ENCODE assay signal across 21 cellular contexts in the genomic region with DNA sequence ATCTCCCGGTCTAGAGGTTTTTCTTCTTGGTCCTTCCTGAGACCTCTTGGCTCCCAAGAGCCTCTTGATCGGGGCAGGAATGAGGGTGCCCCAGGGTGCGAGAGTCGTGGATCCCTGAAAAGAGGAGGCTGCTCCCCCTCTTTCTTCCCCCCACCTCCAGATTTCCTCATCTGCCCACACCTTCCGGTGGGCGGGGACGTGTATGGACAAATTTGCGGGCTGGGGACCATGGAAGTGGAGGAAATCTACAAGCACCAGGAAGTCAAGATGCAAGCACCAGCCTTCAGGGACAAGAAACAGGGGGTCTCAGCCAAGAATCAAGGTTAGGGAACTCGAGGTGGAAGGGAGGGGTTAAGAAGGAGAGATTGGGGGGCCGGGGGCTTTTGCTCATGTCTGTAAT. TPM values are rescaled to one million over a fixed set of nuclear protein-coding genes. Genes with fewer than 3 reads are reported as not detected.
DNase-seq lines count a peak whose midpoint lies in the region; ATAC-seq and TF ChIP-seq lines count a peak whose summit lies in the region.
"Had no signal": no experiment of that assay in that cellular context is flagged by ENCODE, and none has a peak within 500 bp of the region (broad histone marks: within the 10 kb centered on the region; RNA-seq: fewer than 3 reads in every experiment).

A gene with protein sequence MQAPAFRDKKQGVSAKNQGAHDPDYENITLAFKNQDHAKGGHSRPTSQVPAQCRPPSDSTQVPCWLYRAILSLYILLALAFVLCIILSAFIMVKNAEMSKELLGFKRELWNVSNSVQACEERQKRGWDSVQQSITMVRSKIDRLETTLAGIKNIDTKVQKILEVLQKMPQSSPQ (plus strand): TSS at position 237 of the 400 bp plus-strand sequence. CDS start 31 bp downstream, at position 268.

- BruUV-seq in IMR-90 (replicated peaks; lab: Mats Ljungman, UMichigan) (no TSS peak), Caco-2 (replicated peaks; lab: Mats Ljungman, UMichigan) (no TSS peak)

- no peak within 1 kb of the TSS for H3K27ac ChIP-seq in IMR-90 (ENCODE audit: insufficient read depth, low read length)
- H3K27ac ChIP-seq: A549 had no signal

- H3K4me2 ChIP-seq in IMR-90 (ENCODE audit: low read depth, low read length), result no peak within 1 kb of the TSS
- H3K4me2 ChIP-seq: A549 had no signal

- H3K14ac ChIP-seq in IMR-90 (replicated peaks; ENCODE audit: low read depth, low read length), result no peak within 1 kb of the TSS

- H3K9me1 ChIP-seq in IMR-90 (ENCODE audit: insufficient read depth, low read length), result peaks cover 3% of the 10 kb centered on the region

- POLR2A ChIA-PET in IMR-90 (lab: Charles Lee; ENCODE audit: unreplicated experiment) (no interaction called here), Caco-2 (lab: Charles Lee) (no interaction called here)

- H3K56ac ChIP-seq in IMR-90 (ENCODE audit: extremely low read depth, insufficient read depth, low read length), result no peak within 1 kb of the TSS

- no peak for DNase-seq in activated CD4-positive, alpha-beta T cell treated with anti-CD3 and anti-CD28 coated beads, Interleukin-2, amount 10 ng/mL, durations not matched to agents 24 days and 14 days
- no peak for DNase-seq in activated CD4-positive, alpha-beta T cell treated with anti-CD3 and anti-CD28 coated beads for 48 hours
- DNase-seq in IMR-90 (no peak), neural crest cell (ENCODE audit: low read depth, low spot score) (no peak), ACHN (no peak), Caco-2 (no peak)
- DNase-seq: activated CD4-positive, alpha-beta T cell treated with anti-CD3 and anti-CD28 coated beads, Interleukin-2, amount 50 U/mL, for 4 hours; H9; hippocampal formation; KG1; NCI-H1694; NCI-H69; RPMI8226; stimulated activated CD4-positive, alpha-beta T cell treated with anti-CD3 and anti-CD28 coated beads, Interleukin-4, amount 100 ng/mL, for 24 hours; T1000 had no signal

- H3K4me1 ChIP-seq in IMR-90 (ENCODE audit: control insufficient read depth, insufficient read depth, low read length), result peaks cover 2% of the 10 kb centered on the region; the same call in 1 of the 2 replicates
- peaks cover 10% of the 10 kb centered on the region; the same call in 1 of the 2 replicates for H3K4me1 ChIP-seq in Caco-2

- H3K27me3 ChIP-seq in IMR-90 (ENCODE audit: control insufficient read depth, insufficient read depth, low read length) (peaks cover 19% of the 10 kb centered on the region), Caco-2 (replicated peaks; ENCODE audit: control insufficient read depth, insufficient read depth, low read length) (no peaks in the 10 kb centered on the region)
- H3K27me3 ChIP-seq: body of pancreas had no signal

- peaks cover 27% of the 10 kb centered on the region for H3K27me3 Mint-ChIP-seq in activated CD4-positive, alpha-beta T cell treated with anti-CD3 and anti-CD28 coated beads, Interleukin-2, amount 10 ng/mL, durations not matched to agents 24 days and 14 days
- peaks cover 21% of the 10 kb centered on the region for H3K27me3 Mint-ChIP-seq in activated T-helper 17 cell treated with anti-CD3 and anti-CD28 coated beads, Interleukin-2, amount 50 U/mL, for 72 hours
- peaks cover 70% of the 10 kb centered on the region for H3K27me3 Mint-ChIP-seq in neural crest cell (ENCODE audit: low read depth)
- peaks cover 3% of the 10 kb centered on the region for H3K27me3 Mint-ChIP-seq in Caco-2 (ENCODE audit: insufficient read depth, unreplicated experiment)

- H3K36me3 Mint-ChIP-seq in activated CD4-positive, alpha-beta T cell treated with anti-CD3 and anti-CD28 coated beads, Interleukin-2, amount 10 ng/mL, durations not matched to agents 24 days and 14 days (ENCODE audit: low read depth), result peaks cover 2% of the 10 kb centered on the region
- peaks cover 9% of the 10 kb centered on the region for H3K36me3 Mint-ChIP-seq in activated T-helper 17 cell treated with anti-CD3 and anti-CD28 coated beads, Interleukin-2, amount 50 U/mL, for 72 hours (ENCODE audit: low read depth)
- H3K36me3 Mint-ChIP-seq in neural crest cell (ENCODE audit: low read depth) (no peaks in the 10 kb centered on the region), Caco-2 (ENCODE audit: insufficient read depth, unreplicated experiment) (peaks cover 12% of the 10 kb centered on the region)

- no peak within 1 kb of the TSS for H3K4ac ChIP-seq in IMR-90 (ENCODE audit: low read depth, low read length)

- no peak within 1 kb of the TSS for H2BK15ac ChIP-seq in IMR-90 (ENCODE audit: low read depth, low read length)

- no peak for TF ChIP-seq RAD21 in IMR-90 (IDR thresholded peaks at IDR 0.05; ENCODE audit: low read length)

- no peak for TF ChIP-seq POLR2A in IMR-90 (IDR thresholded peaks at IDR 0.05; ENCODE audit: low read depth, low read length)

- CTCF ChIA-PET in IMR-90 (lab: Yijun Ruan, JAX), result no interaction called here
- CTCF ChIA-PET in Caco-2 (lab: Charles Lee), result interaction anchor here (1.5 kb wide), 1 partner anchor 109 kb away, joined by 3 read pairs; no protein-coding TSS in a partner anchor

- no peak within 1 kb of the TSS for H3K23ac ChIP-seq in IMR-90 (ENCODE audit: low read depth, low read length)

- no peak within 1 kb of the TSS for H4K91ac ChIP-seq in IMR-90 (ENCODE audit: insufficient read depth, low read depth, low read length)

- H4K20me1 ChIP-seq in IMR-90 (ENCODE audit: insufficient read depth, low read length), result peaks cover 2% of the 10 kb centered on the region; the same call in 1 of the 2 replicates

- peak within 1 kb of the TSS; percentile 50 for H3K4me3 Mint-ChIP-seq in activated CD4-positive, alpha-beta T cell treated with anti-CD3 and anti-CD28 coated beads, Interleukin-2, amount 10 ng/mL, durations not matched to agents 24 days and 14 days
- H3K4me3 Mint-ChIP-seq in activated T-helper 17 cell treated with anti-CD3 and anti-CD28 coated beads, Interleukin-2, amount 50 U/mL, for 72 hours, result peak within 1 kb of the TSS; percentile 13
- H3K4me3 Mint-ChIP-seq in neural crest cell (peak within 1 kb of the TSS; percentile 41), Caco-2 (ENCODE audit: unreplicated experiment) (no peak within 1 kb of the TSS)

- H3K9ac ChIP-seq in IMR-90 (ENCODE audit: low read depth, low read length), result no peak within 1 kb of the TSS

- no peak for ATAC-seq in IMR-90 (ENCODE audit: low read depth)
- ATAC-seq in activated T-helper 17 cell treated with anti-CD3 and anti-CD28 coated beads, Interleukin-2, amount 50 U/mL, for 72 hours (replicated peaks), result no peak
- no peak for ATAC-seq in GM18868 (IDR thresholded peaks at IDR 0.05; ENCODE audit: unreplicated experiment)
- ATAC-seq: A549, body of pancreas, left lobe of liver had no signal

- H3K9me3 ChIP-seq in IMR-90 (ENCODE audit: control insufficient read depth, insufficient read depth, low read length) (peaks cover 4% of the 10 kb centered on the region; the same call in 1 of the 2 replicates), Caco-2 (no peaks in the 10 kb centered on the region)
- H3K9me3 ChIP-seq: body of pancreas had no signal

- WGBS in IMR-90 (ENCODE audit: extremely low coverage in 2 of 2, insufficient read length in 1 of 2), 2 experiments, result no CpG with 5 or more reads among the region's 10 CpGs

- H2BK5ac ChIP-seq in IMR-90 (ENCODE audit: low read depth, low read length, poor library complexity, severe bottlenecking), result no peak within 1 kb of the TSS

- peak within 1 kb of the TSS; percentile 63 for H2AFZ ChIP-seq in IMR-90 (replicated peaks; ENCODE audit: low read length, poor library complexity)

- H3K4me1 Mint-ChIP-seq in activated CD4-positive, alpha-beta T cell treated with anti-CD3 and anti-CD28 coated beads, Interleukin-2, amount 10 ng/mL, durations not matched to agents 24 days and 14 days, result peaks cover 45% of the 10 kb centered on the region
- H3K4me1 Mint-ChIP-seq in activated T-helper 17 cell treated with anti-CD3 and anti-CD28 coated beads, Interleukin-2, amount 50 U/mL, for 72 hours, result peaks cover 15% of the 10 kb centered on the region
- H3K4me1 Mint-ChIP-seq in neural crest cell, result peaks cover 3% of the 10 kb centered on the region
- H3K4me1 Mint-ChIP-seq in Caco-2 (ENCODE audit: low read depth, unreplicated experiment), result no peaks in the 10 kb centered on the region

- TF ChIP-seq CTCF in IMR-90 (conservative IDR thresholded peaks at IDR 0.05; ENCODE audit: low read depth, low read length) (no peak), neural crest cell (conservative IDR thresholded peaks at IDR 0.05) (no peak), Caco-2 (IDR thresholded peaks at IDR 0.05; ENCODE audit: insufficient read depth in 1 of 2, low read depth in 1 of 2, low read length in 1 of 2, severe bottlenecking in 1 of 2, unreplicated experiment in 1 of 2) (no peak)

- no peak within 1 kb of the TSS for H2AK5ac ChIP-seq in IMR-90 (ENCODE audit: low read depth, low read length)

- dilution Hi-C loops in IMR-90 (cut with HindIII; ENCODE audit: low sequenced_read_pairs, unreplicated experiment), result no loop called here

- H3K4me3 ChIP-seq in IMR-90 (ENCODE audit: insufficient read depth, low read depth, low read length) (no peak within 1 kb of the TSS), Caco-2 (ENCODE audit: low read depth, low read length) (no peak within 1 kb of the TSS)
- H3K4me3 ChIP-seq: A549, body of pancreas had no signal

- in situ Hi-C loops in IMR-90 (cut with MboI; ENCODE audit: low sequenced_read_pairs), result no loop called here
- in situ Hi-C loops in ACHN (cut with HindIII; ENCODE audit: low pct_ligation_motif_present, low pct_unique_long_range_greater_than_20kb, low sequenced_read_pairs), result no loop called here

- H3K18ac ChIP-seq in IMR-90 (ENCODE audit: low read depth, low read length), result no peak within 1 kb of the TSS

- H3K27ac Mint-ChIP-seq in activated CD4-positive, alpha-beta T cell treated with anti-CD3 and anti-CD28 coated beads, Interleukin-2, amount 10 ng/mL, durations not matched to agents 24 days and 14 days, result peak within 1 kb of the TSS; percentile 48
- H3K27ac Mint-ChIP-seq in activated T-helper 17 cell treated with anti-CD3 and anti-CD28 coated beads, Interleukin-2, amount 50 U/mL, for 72 hours, result no peak within 1 kb of the TSS
- no peak within 1 kb of the TSS for H3K27ac Mint-ChIP-seq in neural crest cell (ENCODE audit: unreplicated experiment)
- no peak within 1 kb of the TSS for H3K27ac Mint-ChIP-seq in Caco-2 (ENCODE audit: unreplicated experiment)

- no peak within 1 kb of the TSS for H2BK20ac ChIP-seq in IMR-90 (ENCODE audit: low read depth, low read length)

- no peak within 1 kb of the TSS for H4K5ac ChIP-seq in IMR-90 (ENCODE audit: low read depth, low read length)

- H2BK120ac ChIP-seq in IMR-90 (ENCODE audit: low read depth, low read length), result no peak within 1 kb of the TSS

- no peak within 1 kb of the TSS for H4K8ac ChIP-seq in IMR-90 (ENCODE audit: low read depth in 2 of 2, low read length in 2 of 2)

- H3K36me3 ChIP-seq in IMR-90 (ENCODE audit: control insufficient read depth, insufficient read depth, low read length), result no peaks in the 10 kb centered on the region
- no peaks in the 10 kb centered on the region for H3K36me3 ChIP-seq in Caco-2 (ENCODE audit: control insufficient read depth, insufficient read depth, low read length)

- no peaks in the 10 kb centered on the region for H3K9me3 Mint-ChIP-seq in activated CD4-positive, alpha-beta T cell treated with anti-CD3 and anti-CD28 coated beads, Interleukin-2, amount 10 ng/mL, durations not matched to agents 24 days and 14 days
- H3K9me3 Mint-ChIP-seq in activated T-helper 17 cell treated with anti-CD3 and anti-CD28 coated beads, Interleukin-2, amount 50 U/mL, for 72 hours, result no peaks in the 10 kb centered on the region
- H3K9me3 Mint-ChIP-seq in neural crest cell (peaks cover 3% of the 10 kb centered on the region), Caco-2 (ENCODE audit: unreplicated experiment) (peaks cover 10% of the 10 kb centered on the region)

- H2AK9ac ChIP-seq in IMR-90 (replicated peaks; ENCODE audit: low read depth, low read length, poor library complexity), result peak within 1 kb of the TSS; percentile 37

- intact Hi-C loops in activated CD4-positive, alpha-beta T cell treated with anti-CD3 and anti-CD28 coated beads, Interleukin-2, amount 10 ng/mL, durations not matched to agents 24 days and 14 days (cut with micrococcal nuclease), result no loop called here
- intact Hi-C loops in IMR-90 (cut with micrococcal nuclease), result no loop called here
- intact Hi-C loops in Caco-2 (cut with micrococcal nuclease; ENCODE audit: unreplicated experiment), result no loop called here

- peaks cover 0 to 11% of the 10 kb centered on the region in 2 experiments; a peak in 3 of 4 replicates for H3K79me1 ChIP-seq in IMR-90 (ENCODE audit: low read depth in 1 of 2, low read length in 2 of 2)

RNA-seq across cellular contexts. Expression of the gene that starts here (rescaled TPM):
- total RNA-seq in activated CD4-positive, alpha-beta T cell treated with anti-CD3 and anti-CD28 coated beads, Interleukin-2, amount 10 ng/mL, durations not matched to agents 24 days and 14 days, result not detected in 2 replicates
- total RNA-seq in IMR-90 (2012; rRNA removed), result not detected in 2 replicates
- polyA plus RNA-seq in IMR-90 (2012; rRNA removed), result 0.15 TPM in 1 of 2 replicates, not detected in the other
- not detected in 2 replicates for polyA plus RNA-seq in IMR-90 (2012; cell fraction: cytosol; rRNA removed)
- not detected in 2 replicates for polyA plus RNA-seq in IMR-90 (2012; cell fraction: nucleus; rRNA removed; ENCODE audit: low replicate concordance)
- not detected for total RNA-seq in activated T-helper 17 cell treated with anti-CD3 and anti-CD28 coated beads, Interleukin-2, amount 50 U/mL, for 72 hours
- not detected in 2 replicates for total RNA-seq in neural crest cell
- not detected in 2 replicates for total RNA-seq in Caco-2 (2022)
- total RNA-seq: body of pancreas, fibroblast of lung, H9 had no signal
- polyA plus RNA-seq: fibroblast of lung had no signal
